Comparison of ENCODE assay signal across 8 cellular contexts in the genomic region with DNA sequence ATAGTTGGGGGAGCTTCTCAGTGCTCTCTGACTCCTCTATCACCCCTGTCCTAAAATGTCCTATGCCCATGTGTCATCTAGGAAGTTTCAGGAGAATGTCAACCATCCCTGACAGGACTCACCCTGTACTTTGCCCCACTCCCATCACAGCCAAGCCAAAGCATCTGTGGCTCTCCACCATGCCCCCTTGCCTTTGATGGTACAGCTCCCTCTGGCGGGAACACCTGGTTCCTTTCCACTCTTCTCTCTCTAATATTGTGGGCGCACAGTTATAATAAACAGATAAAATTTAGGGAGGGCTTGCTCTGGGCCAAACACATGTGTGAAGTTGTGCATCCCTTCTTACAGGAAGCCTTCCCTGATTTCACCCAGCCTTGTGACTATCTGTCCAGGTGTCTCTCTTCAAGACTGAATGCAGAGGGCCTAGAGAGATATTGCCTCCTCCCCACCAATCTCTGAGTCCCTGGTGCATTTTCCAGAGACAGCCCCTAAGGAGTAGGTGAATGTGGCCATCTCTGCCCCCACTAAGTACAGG.
DNase-seq lines count a peak whose midpoint lies in the region; ATAC-seq and TF ChIP-seq lines count a peak whose summit lies in the region.

No MANE protein-coding gene starts in this region.

- no peak overlapping the region for H3K4me2 ChIP-seq in Loucy (ENCODE audit: low read depth, low read length, poor library complexity, severe bottlenecking)

- no peaks in the 10 kb centered on the region for H3F3A ChIP-seq in Loucy (ENCODE audit: low read depth)

- H3K9me3 ChIP-seq in Loucy (ENCODE audit: insufficient read depth, low read depth, low read length) (no peaks in the 10 kb centered on the region), esophagus squamous epithelium (no peaks in the 10 kb centered on the region)

- H3K36me3 ChIP-seq in Loucy (ENCODE audit: insufficient read depth, low read length) (no peaks in the 10 kb centered on the region), esophagus squamous epithelium (no peaks in the 10 kb centered on the region)

- H3K27me3 ChIP-seq in Loucy (ENCODE audit: insufficient read depth, low read length, poor library complexity, severe bottlenecking) (no peaks in the 10 kb centered on the region), esophagus squamous epithelium (peaks cover 0 to 24% (median 0%) of the 10 kb centered on the region in 4 donors)

- WGBS in esophagus squamous epithelium, 2 donors: 63 to 85% methylated on average over 2 of the region's 2 CpGs

- intact Hi-C loops in esophagus squamous epithelium (cut with DNase I): no loop called here

- ATAC-seq in GM18502 (IDR thresholded peaks at IDR 0.05; ENCODE audit: poor library complexity, unreplicated experiment): peak; percentile 72

- H3K4me3 ChIP-seq in AG10803 (ENCODE audit: low read length): no peak overlapping the region
- H3K4me3 ChIP-seq in Loucy (ENCODE audit: low read length, poor library complexity, severe bottlenecking): no peak overlapping the region
- no peak overlapping the region for H3K4me3 ChIP-seq in esophagus squamous epithelium

- no peak for TF ChIP-seq POLR2A in esophagus squamous epithelium (IDR thresholded peaks at IDR 0.05)

- H3K9ac ChIP-seq in Loucy (ENCODE audit: low read depth, low read length, poor library complexity, severe bottlenecking): no peak overlapping the region

- no peak for DNase-seq in AG10803 (ENCODE audit: low read depth)
- DNase-seq in cerebellar cortex (ENCODE audit: low spot score): peak; percentile 5
- DNase-seq in NCI-H187 (lab: John Stamatoyannopoulos, UW): no peak
- DNase-seq in NCI-H2171 (lab: John Stamatoyannopoulos, UW): no peak
- no peak for DNase-seq in esophagus squamous epithelium (lab: John Stamatoyannopoulos, UW)
- no peak for DNase-seq in NK-92 (lab: John Stamatoyannopoulos, UW; ENCODE audit: unreplicated experiment)

- TF ChIP-seq CTCF in AG10803 (conservative IDR thresholded peaks at IDR 0.05; ENCODE audit: low read length) (0 out of 2 replicates have a peak, but pooled peaks have one; percentile 18), Loucy (conservative IDR thresholded peaks at IDR 0.05; ENCODE audit: low read length) (peak; percentile 70), esophagus squamous epithelium (IDR thresholded peaks at IDR 0.05) (peak in 3 of 6 experiments; percentile 8 to 28 (median 9))

- no peaks in the 10 kb centered on the region for H3K4me1 ChIP-seq in Loucy (ENCODE audit: insufficient read depth, low read length, poor library complexity, severe bottlenecking)
- peaks cover 0 to 15% (median 13%) of the 10 kb centered on the region in 3 donors for H3K4me1 ChIP-seq in esophagus squamous epithelium

- H2AFZ ChIP-seq in Loucy (ENCODE audit: low read length): no peak overlapping the region

- H3K79me2 ChIP-seq in Loucy (ENCODE audit: insufficient read depth, low read length): no peaks in the 10 kb centered on the region

- H4K20me1 ChIP-seq in Loucy (ENCODE audit: insufficient read depth, low read length, poor library complexity, severe bottlenecking): no peaks in the 10 kb centered on the region

- H3K9me2 ChIP-seq in Loucy (replicated peaks; ENCODE audit: low read depth, low read length): no peaks in the 10 kb centered on the region

- no peak overlapping the region for H3K27ac ChIP-seq in esophagus squamous epithelium
